9 cellular contexts compared by ENCODE assay signal in the genomic region with DNA sequence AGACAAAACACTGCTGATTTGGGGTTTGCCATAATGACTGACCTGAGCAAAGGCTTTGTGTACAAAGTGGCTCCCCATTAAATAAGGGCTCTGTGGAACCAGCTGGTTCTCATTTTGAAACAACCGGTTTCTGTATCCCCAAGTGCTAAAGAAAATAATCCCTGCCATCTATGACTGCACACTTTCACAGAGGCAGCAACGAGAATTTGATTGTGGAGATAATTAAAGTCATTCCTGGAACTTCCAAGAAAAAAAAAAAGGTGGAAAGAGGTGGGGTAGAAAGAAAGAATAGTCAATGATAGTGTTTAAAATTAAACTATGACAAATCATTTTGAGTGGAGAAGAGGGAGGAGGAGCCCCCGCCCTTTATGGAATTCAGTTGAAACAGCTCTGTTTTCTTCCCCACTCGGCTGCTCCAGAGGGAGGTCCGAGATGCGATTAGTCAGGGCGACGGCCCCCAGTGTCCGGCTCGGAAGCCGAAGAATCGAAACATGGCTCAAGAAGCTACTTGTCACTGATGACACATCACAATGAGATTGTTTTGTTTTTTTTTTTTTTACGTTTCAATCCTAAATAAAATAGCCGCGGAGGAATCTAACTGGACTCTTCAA. TPM values are rescaled to one million over a fixed set of nuclear protein-coding genes. Genes with fewer than 3 reads are reported as not detected.
A peak's percentile ranks its signal among the peaks of the same experiment; 100 is the strongest.
DNase-seq lines count a peak whose midpoint lies in the region; ATAC-seq and TF ChIP-seq lines count a peak whose summit lies in the region.
"Had no signal": no experiment of that assay in that cellular context is flagged by ENCODE, and none has a peak within 500 bp of the region (broad histone marks: within the 10 kb centered on the region; RNA-seq: fewer than 3 reads in every experiment).

No MANE protein-coding gene starts in this region.

- peak; percentile 66 for ATAC-seq in RWPE2 (ENCODE audit: low read depth)

- H3K4me1 ChIP-seq in RWPE2 (ENCODE audit: insufficient read depth, poor library complexity, severe bottlenecking), result no peaks in the 10 kb centered on the region
- peaks cover 8% of the 10 kb centered on the region for H3K4me1 ChIP-seq in fibroblast of lung (ENCODE audit: control insufficient read depth, extremely low read depth, insufficient read depth, low read length)
- no peaks in the 10 kb centered on the region for H3K4me1 ChIP-seq in MM.1S (ENCODE audit: low read length)

- H3K4me3 ChIP-seq in AG10803 (ENCODE audit: low read length) (peak overlapping the region; percentile 36), RWPE2 (ENCODE audit: severe bottlenecking) (no peak overlapping the region), fibroblast of lung (replicated peaks in 1 of 4; ENCODE audit: control extremely low read depth in 1 of 4, insufficient read depth in 1 of 4, low read depth in 3 of 4, low read length in 4 of 4) (peak overlapping the region in 3 of 4 experiments; percentile 24 to 51 (median 30)), MM.1S (ENCODE audit: low read length) (no peak overlapping the region)

- no peaks in the 10 kb centered on the region for H3K9me2 ChIP-seq in MM.1S (replicated peaks; ENCODE audit: insufficient read depth, low read length)

- H3K79me2 ChIP-seq in fibroblast of lung (ENCODE audit: control insufficient read depth, insufficient read depth, low read length) (no peaks in the 10 kb centered on the region), MM.1S (ENCODE audit: low read length) (no peaks in the 10 kb centered on the region)

- no peak overlapping the region for H3K9ac ChIP-seq in fibroblast of lung (ENCODE audit: insufficient read depth, low read length)
- H3K9ac ChIP-seq in MM.1S (ENCODE audit: low read length), result no peak overlapping the region
- H3K9ac ChIP-seq: KMS-11 had no signal

- no peak for TF ChIP-seq CTCF in AG10803 (conservative IDR thresholded peaks at IDR 0.05; ENCODE audit: low read length)
- no peak for TF ChIP-seq CTCF in RWPE2 (IDR thresholded peaks at IDR 0.05; ENCODE audit: poor library complexity, severe bottlenecking)
- no peak for TF ChIP-seq CTCF in fibroblast of lung (conservative IDR thresholded peaks at IDR 0.05 in 1 of 2, IDR thresholded peaks at IDR 0.05 in 1 of 2; ENCODE audit: low read depth in 1 of 2, low read length in 2 of 2)
- no peak for TF ChIP-seq CTCF in MM.1S (IDR thresholded peaks at IDR 0.05; ENCODE audit: low read length)

- H3K9me3 ChIP-seq in RWPE2 (ENCODE audit: severe bottlenecking) (no peaks in the 10 kb centered on the region), fibroblast of lung (ENCODE audit: control insufficient read depth, insufficient read depth, low read depth, low read length) (no peaks in the 10 kb centered on the region), MM.1S (replicated peaks; ENCODE audit: insufficient read depth, low read length) (no peaks in the 10 kb centered on the region)

- H3K4me2 ChIP-seq in fibroblast of lung (ENCODE audit: extremely low read depth, insufficient read depth, low read length) (peak overlapping the region; percentile 89), MM.1S (ENCODE audit: low read depth, low read length) (no peak overlapping the region)
- H3K4me2 ChIP-seq: KMS-11 had no signal

- no peak overlapping the region for H3K27ac ChIP-seq in RWPE2 (ENCODE audit: poor library complexity, severe bottlenecking)
- peak overlapping the region; percentile 63 for H3K27ac ChIP-seq in fibroblast of lung (ENCODE audit: insufficient read depth, low read length)
- no peak overlapping the region for H3K27ac ChIP-seq in MM.1S (ENCODE audit: low read length)
- H3K27ac ChIP-seq: KMS-11 had no signal

- H2AFZ ChIP-seq in fibroblast of lung (ENCODE audit: low read length) (no peak overlapping the region), MM.1S (ENCODE audit: low read length) (no peak overlapping the region)

- no peaks in the 10 kb centered on the region for H3F3A ChIP-seq in MM.1S (ENCODE audit: insufficient read depth, low read length)

- H3K27me3 ChIP-seq in RWPE2 (ENCODE audit: insufficient read depth, poor library complexity, severe bottlenecking) (peaks cover 93% of the 10 kb centered on the region), fibroblast of lung (ENCODE audit: control insufficient read depth, insufficient read depth, low read length) (no peaks in the 10 kb centered on the region), MM.1S (replicated peaks; ENCODE audit: insufficient read depth, low read length) (no peaks in the 10 kb centered on the region)

- DNase-seq in AG10803 (ENCODE audit: low read depth) (peak; percentile 85), RWPE2 (ENCODE audit: low spot score) (no peak), fibroblast of lung (ENCODE audit: low read depth in 2 of 2) (peak; percentile 62 to 87), non-pigmented ciliary epithelial cell (ENCODE audit: low read depth) (peak; percentile 47), MM.1S (no peak), pons (ENCODE audit: low spot score) (no peak), NCI-H2196 treated with DMSO at 0.1 percent for 48 hours (lab: John Stamatoyannopoulos, UW; ENCODE audit: unreplicated experiment) (no peak), NCI-H128 (lab: John Stamatoyannopoulos, UW; ENCODE audit: unreplicated experiment) (no peak)

- H3K36me3 ChIP-seq in RWPE2 (ENCODE audit: low read depth), result no peaks in the 10 kb centered on the region
- no peaks in the 10 kb centered on the region for H3K36me3 ChIP-seq in fibroblast of lung (ENCODE audit: control insufficient read depth, insufficient read depth, low read length)
- H3K36me3 ChIP-seq in MM.1S (replicated peaks; ENCODE audit: insufficient read depth, low read length), result no peaks in the 10 kb centered on the region

- no peaks in the 10 kb centered on the region for H4K20me1 ChIP-seq in fibroblast of lung (ENCODE audit: control insufficient read depth, extremely low read depth, insufficient read depth, low read length)
- H4K20me1 ChIP-seq in MM.1S (ENCODE audit: insufficient read depth, low read length), result no peaks in the 10 kb centered on the region

RNA-seq across cellular contexts. Expression of a gene that starts 38.4 kb away (rescaled TPM):
- total RNA-seq in fibroblast of lung, result 0.99 and 2.1 TPM in 2 replicates
- polyA plus RNA-seq in fibroblast of lung, result 2.6 and 18.3 TPM in 2 replicates
- polyA plus RNA-seq in fibroblast of lung (2012), result 1.9 and 19.2 TPM in 2 replicates
- 13.0 and 97.7 TPM in 2 replicates for polyA minus RNA-seq in fibroblast of lung (ENCODE audit: low replicate concordance)

Comparison
In these comparisons a context has a peak if more than half of its experiments do, and no peak if none do; other contexts are left out.
1. DNase-seq: peak in AG10803 (single experiment), fibroblast of lung (2 of 2) and non-pigmented ciliary epithelial cell (single experiment); none in RWPE2 (single experiment), MM.1S (single experiment), pons (single experiment), NCI-H2196 treated with DMSO at 0.1 percent for 48 hours (single experiment) and NCI-H128 (single experiment).
2. H3K4me3 ChIP-seq: peak in AG10803 (single experiment) and fibroblast of lung (3 of 4); none in RWPE2 (single experiment) and MM.1S (single experiment).